Comparison of ENCODE assay signal across 17 cellular contexts in the genomic region with DNA sequence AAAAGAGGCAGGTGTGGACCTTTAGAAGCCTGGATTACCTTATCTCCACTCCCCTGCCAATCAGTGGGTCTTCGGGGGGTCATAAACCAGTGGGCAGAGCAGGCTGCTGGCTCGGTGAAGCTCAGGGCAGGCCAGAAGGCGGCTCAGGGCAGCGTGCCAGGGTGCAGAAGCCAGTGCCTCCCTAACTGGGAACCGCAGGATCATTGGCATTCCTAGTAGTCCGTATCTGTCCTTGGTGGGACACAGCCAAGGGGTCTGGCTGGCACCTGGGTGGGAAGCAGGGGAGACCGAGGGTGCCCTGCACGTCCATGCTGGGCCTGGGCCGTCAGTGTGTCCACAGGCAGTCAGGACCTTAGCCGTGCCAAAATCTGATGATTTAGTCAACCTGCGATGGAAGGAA.
DNase-seq lines count a peak whose midpoint lies in the region; ATAC-seq and TF ChIP-seq lines count a peak whose summit lies in the region.
"Had no signal": no experiment of that assay in that cellular context is flagged by ENCODE, and none has a peak within 500 bp of the region (broad histone marks: within the 10 kb centered on the region; RNA-seq: fewer than 3 reads in every experiment).

No MANE protein-coding gene starts in this region.

- no peaks in the 10 kb centered on the region for H3K9me3 ChIP-seq in right cardiac atrium (ENCODE audit: control insufficient read depth, low read length)
- H3K9me3 ChIP-seq in neutrophil: no peaks in the 10 kb centered on the region

- H3K36me3 ChIP-seq in neutrophil: peaks cover 89% of the 10 kb centered on the region

- 66% methylated on average over 11 of the region's 11 CpGs for WGBS in right cardiac atrium

- H3K27ac ChIP-seq in right cardiac atrium (ENCODE audit: low read length) (no peak overlapping the region), cingulate gyrus (ENCODE audit: low read depth, low read length) (peak overlapping the region; percentile 39), neutrophil (peak overlapping the region; percentile 18)
- H3K27ac ChIP-seq: C4-2B had no signal

- no peaks in the 10 kb centered on the region for H3K27me3 ChIP-seq in right cardiac atrium (ENCODE audit: control insufficient read depth, insufficient read depth)
- H3K27me3 ChIP-seq in neutrophil: no peaks in the 10 kb centered on the region

- intact Hi-C loops in right cardiac atrium (cut with DNase I) (loop anchor here in 3 of 4 donors (10.0 kb wide), 3 partner anchors 73 to 123 kb away; a partner anchor contains a TSS), left cardiac atrium (cut with DNase I) (no loop called here)

- DNase-seq in right cardiac atrium (peak in 2 of 3 donors; percentile 67 to 76), left cardiac atrium (no peak), NCI-H2029 (lab: John Stamatoyannopoulos, UW) (no peak), SW480 (ENCODE audit: low spot score) (no peak)
- DNase-seq: DMS153, NCI-H1048, NCI-H226, NCI-H526 treated with DMSO at 0.1 percent for 48 hours, SHP77 treated with DMSO at 0.1 percent for 48 hours had no signal

- no peak for TF ChIP-seq CTCF in neutrophil (IDR thresholded peaks at IDR 0.05)

- H3K4me1 ChIP-seq in right cardiac atrium (ENCODE audit: control insufficient read depth, insufficient read depth, low read length) (no peaks in the 10 kb centered on the region), neutrophil (ENCODE audit: control insufficient read depth in 1 of 2, insufficient read depth in 1 of 2, low read depth in 1 of 2, low read length in 1 of 2) (no peaks in the 10 kb centered on the region)

- H3K4me3 ChIP-seq in right cardiac atrium (ENCODE audit: low read length): no peak overlapping the region
- no peak overlapping the region for H3K4me3 ChIP-seq in neutrophil (ENCODE audit: low read depth in 1 of 2, low read length in 1 of 2)
- H3K4me3 ChIP-seq: GM23338 had no signal

- ATAC-seq in right cardiac atrium: no peak
- ATAC-seq in left cardiac atrium: no peak
- ATAC-seq in GM21786 (IDR thresholded peaks at IDR 0.05; ENCODE audit: unreplicated experiment): no peak
- ATAC-seq in GM19397 (IDR thresholded peaks at IDR 0.05; ENCODE audit: unreplicated experiment): no peak
- ATAC-seq: GM23338, HCT116, SK-N-SH treated with all-trans-retinoic acid at 6 μM for 48 hours had no signal

Comparison
In these comparisons a context has a peak if more than half of its experiments do, and no peak if none do; other contexts are left out.
1. DNase-seq: peak in right cardiac atrium (2 of 3); none in left cardiac atrium (single experiment), NCI-H2029 (single experiment) and SW480 (single experiment).
2. intact Hi-C loops: an anchor here in right cardiac atrium (10.0 kb wide); none called in left cardiac atrium.